12 cellular contexts compared by ENCODE assay signal in the genomic region with DNA sequence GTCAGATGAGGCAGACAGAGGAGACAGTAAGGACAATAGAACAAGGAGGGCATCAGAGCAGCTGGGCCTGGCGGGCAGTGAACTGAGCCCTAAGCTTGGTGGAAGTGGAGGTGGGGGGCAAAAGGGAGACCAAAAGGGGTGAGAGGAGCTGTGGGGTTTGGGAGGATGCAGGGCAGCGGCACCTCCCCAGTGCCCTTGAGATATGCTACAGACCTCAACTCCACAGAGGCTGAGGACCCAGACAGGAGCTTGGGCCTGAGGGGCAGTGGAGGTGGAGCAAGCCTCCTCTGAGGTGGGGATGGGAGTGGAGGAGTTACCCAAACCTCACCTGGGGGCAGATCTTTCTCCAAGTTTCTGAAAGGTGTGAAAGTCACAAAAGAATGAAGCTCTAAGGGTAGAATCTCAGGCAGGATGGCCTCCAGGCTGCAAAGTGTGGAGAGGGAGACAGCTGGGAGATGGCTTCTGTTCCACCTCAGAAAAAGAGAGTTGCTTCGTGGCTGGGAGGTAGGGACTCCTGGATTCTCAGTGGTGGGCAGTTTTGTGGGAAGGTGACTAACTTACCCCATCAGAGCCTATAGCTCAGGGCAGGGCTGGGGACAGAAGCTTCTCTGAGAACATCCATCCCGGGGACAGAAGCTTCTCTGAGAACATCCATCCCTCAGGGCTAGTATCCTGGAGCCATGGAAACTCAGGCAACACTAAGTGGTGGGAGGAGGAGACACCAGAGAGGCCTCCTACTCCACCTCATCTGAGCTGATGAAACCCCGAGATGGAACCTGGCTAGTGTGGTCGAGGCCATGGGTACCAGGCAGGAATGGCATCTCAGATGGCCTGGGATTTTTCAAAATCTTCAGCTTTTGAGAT. TPM values are rescaled to one million over a fixed set of nuclear protein-coding genes. Genes with fewer than 3 reads are reported as not detected.
DNase-seq lines count a peak whose midpoint lies in the region; ATAC-seq and TF ChIP-seq lines count a peak whose summit lies in the region.
"Had no signal": no experiment of that assay in that cellular context is flagged by ENCODE, and none has a peak within 500 bp of the region (broad histone marks: within the 10 kb centered on the region; RNA-seq: fewer than 3 reads in every experiment).

No MANE protein-coding gene starts in this region.

- peaks cover 19% of the 10 kb centered on the region for H3K27me3 ChIP-seq in PC-9 (ENCODE audit: insufficient read depth, low read depth)
- H3K27me3 ChIP-seq: BLaER1 treated with 17β-estradiol and CSF1 and Interleukin-3, amounts not matched to agents 10 nM and 100 nM; SJCRH30; stomach had no signal

- peaks cover 19% of the 10 kb centered on the region for H4K20me1 ChIP-seq in PC-9 (ENCODE audit: insufficient read depth)

- H3F3A ChIP-seq in PC-9 (ENCODE audit: insufficient read depth, low read depth) = peaks cover 27% of the 10 kb centered on the region

- POLR2A ChIA-PET in PC-9 (lab: Charles Lee; ENCODE audit: unreplicated experiment) = no interaction called here

- CTCF ChIA-PET in activated naive CD4-positive, alpha-beta T cell treated with anti-CD3 and anti-CD28 coated beads, Interleukin-2, amount 10 ng/mL, durations not matched to agents 7 days and 5 days (lab: Charles Lee) = interaction anchor here (1.0 to 15.6 kb wide), 6 partner anchors 23 to 241 kb away, joined by 3 to 197 read pairs (median 3); no protein-coding TSS in a partner anchor
- CTCF ChIA-PET in PC-9 (lab: Charles Lee) = interaction anchor here (0.5 to 0.6 kb wide), 2 partner anchors 67 to 122 kb away, joined by 3 to 10 read pairs; no protein-coding TSS in a partner anchor

- peaks cover 18% of the 10 kb centered on the region for H3K4me1 ChIP-seq in PC-9 (replicated peaks; ENCODE audit: insufficient read depth)

- H3K27me3 Mint-ChIP-seq in activated naive CD4-positive, alpha-beta T cell treated with anti-CD3 and anti-CD28 coated beads, Interleukin-2, amount 10 ng/mL, durations not matched to agents 7 days and 5 days = peaks cover 36% of the 10 kb centered on the region
- H3K27me3 Mint-ChIP-seq in glutamatergic neuron (ENCODE audit: unreplicated experiment) = peaks cover 15% of the 10 kb centered on the region
- H3K27me3 Mint-ChIP-seq in stimulated activated naive B cell treated with anti-CD40 and anti-IgM and Interleukin-4, amounts not matched to agents 10 μg/mL and 1 μg/mL and 100 μg/mL, for 72 hours = no peaks in the 10 kb centered on the region

- H3K36me3 Mint-ChIP-seq in activated naive CD4-positive, alpha-beta T cell treated with anti-CD3 and anti-CD28 coated beads, Interleukin-2, amount 10 ng/mL, durations not matched to agents 7 days and 5 days = peaks cover 12% of the 10 kb centered on the region
- H3K36me3 Mint-ChIP-seq in activated naive CD4-positive, alpha-beta T cell treated with anti-CD3 and anti-CD28 coated beads, Interleukin-2, amount 50 U/mL, for 72 hours = peaks cover 12 to 18% of the 10 kb centered on the region in 2 donors
- no peaks in the 10 kb centered on the region for H3K36me3 Mint-ChIP-seq in glutamatergic neuron (ENCODE audit: unreplicated experiment)
- peaks cover 3 to 10% of the 10 kb centered on the region in 2 donors for H3K36me3 Mint-ChIP-seq in stimulated activated naive B cell treated with anti-CD40 and anti-IgM and Interleukin-4, amounts not matched to agents 10 μg/mL and 1 μg/mL and 100 μg/mL, for 72 hours

- peak overlapping the region; percentile 84 for H3K4me2 ChIP-seq in PC-9

- H3K79me2 ChIP-seq in PC-9 (ENCODE audit: low read depth) = peaks cover 27% of the 10 kb centered on the region

- no peaks in the 10 kb centered on the region for H3K9me2 ChIP-seq in PC-9 (ENCODE audit: insufficient read depth)

- DNase-seq in activated naive CD4-positive, alpha-beta T cell treated with anti-CD3 and anti-CD28 coated beads, Interleukin-2, amount 10 ng/mL, durations not matched to agents 7 days and 5 days = no peak
- no peak for DNase-seq in activated naive CD4-positive, alpha-beta T cell treated with anti-CD3 and anti-CD28 coated beads, Interleukin-2, amount 50 U/mL, for 72 hours (ENCODE audit: low spot score in 2 of 2)
- DNase-seq in PC-9 (peak in 1 of 2 experiments; percentile 21), glutamatergic neuron (no peak), hypothalamus (lab: John Stamatoyannopoulos, UW) (no peak), T-helper 9 cell (no peak)
- DNase-seq in stimulated activated naive B cell treated with anti-CD40 and anti-IgM and Interleukin-4, amounts not matched to agents 10 μg/mL and 1 μg/mL and 100 μg/mL, for 72 hours = no peak
- DNase-seq: NCI-H524 treated with DMSO at 0.1 percent for 48 hours, SJCRH30, stomach had no signal

- intact Hi-C loops in PC-9 (cut with micrococcal nuclease; ENCODE audit: unreplicated experiment) = no loop called here

- H3K9me3 Mint-ChIP-seq in activated naive CD4-positive, alpha-beta T cell treated with anti-CD3 and anti-CD28 coated beads, Interleukin-2, amount 10 ng/mL, durations not matched to agents 7 days and 5 days = no peaks in the 10 kb centered on the region
- no peaks in the 10 kb centered on the region for H3K9me3 Mint-ChIP-seq in activated naive CD4-positive, alpha-beta T cell treated with anti-CD3 and anti-CD28 coated beads, Interleukin-2, amount 50 U/mL, for 72 hours
- peaks cover 5% of the 10 kb centered on the region for H3K9me3 Mint-ChIP-seq in glutamatergic neuron (ENCODE audit: unreplicated experiment)
- no peaks in the 10 kb centered on the region for H3K9me3 Mint-ChIP-seq in stimulated activated naive B cell treated with anti-CD40 and anti-IgM and Interleukin-4, amounts not matched to agents 10 μg/mL and 1 μg/mL and 100 μg/mL, for 72 hours

- H2AFZ ChIP-seq in PC-9 = peak overlapping the region; percentile 97; the same call in 1 of the 2 replicates

- BruUV-seq in PC-9 (replicated peaks; lab: Mats Ljungman, UMichigan) = no TSS peak

- ATAC-seq in activated naive CD4-positive, alpha-beta T cell treated with anti-CD3 and anti-CD28 coated beads, Interleukin-2, amount 50 U/mL, for 72 hours = no peak
- ATAC-seq in stimulated activated naive B cell treated with anti-CD40 and anti-IgM and Interleukin-4, amounts not matched to agents 10 μg/mL and 1 μg/mL and 100 μg/mL, for 72 hours (replicated peaks) = no peak
- ATAC-seq in HG02759 (IDR thresholded peaks at IDR 0.05; ENCODE audit: unreplicated experiment) = no peak

- H3K27ac ChIP-seq in PC-9 = no peak overlapping the region
- H3K27ac ChIP-seq: SJCRH30 had no signal

- H3K27ac Mint-ChIP-seq in activated naive CD4-positive, alpha-beta T cell treated with anti-CD3 and anti-CD28 coated beads, Interleukin-2, amount 10 ng/mL, durations not matched to agents 7 days and 5 days = no peak overlapping the region
- H3K27ac Mint-ChIP-seq in activated naive CD4-positive, alpha-beta T cell treated with anti-CD3 and anti-CD28 coated beads, Interleukin-2, amount 50 U/mL, for 72 hours = peak overlapping the region in 1 of 2 donors; percentile 35
- peak overlapping the region; percentile 75 for H3K27ac Mint-ChIP-seq in glutamatergic neuron (ENCODE audit: unreplicated experiment)
- H3K27ac Mint-ChIP-seq in stimulated activated naive B cell treated with anti-CD40 and anti-IgM and Interleukin-4, amounts not matched to agents 10 μg/mL and 1 μg/mL and 100 μg/mL, for 72 hours = peak overlapping the region; percentile 15

- no peak overlapping the region; the same call in 1 of the 2 replicates for H3K4me3 ChIP-seq in PC-9

- H3K4me3 Mint-ChIP-seq in activated naive CD4-positive, alpha-beta T cell treated with anti-CD3 and anti-CD28 coated beads, Interleukin-2, amount 10 ng/mL, durations not matched to agents 7 days and 5 days = peak overlapping the region; percentile 93
- H3K4me3 Mint-ChIP-seq in glutamatergic neuron (ENCODE audit: unreplicated experiment) = peak overlapping the region; percentile 12
- peak overlapping the region; percentile 47 to 54 for H3K4me3 Mint-ChIP-seq in stimulated activated naive B cell treated with anti-CD40 and anti-IgM and Interleukin-4, amounts not matched to agents 10 μg/mL and 1 μg/mL and 100 μg/mL, for 72 hours

- H3K36me3 ChIP-seq in PC-9 (ENCODE audit: low read depth) = no peaks in the 10 kb centered on the region
- H3K36me3 ChIP-seq: SJCRH30 had no signal

- H3K4me1 Mint-ChIP-seq in activated naive CD4-positive, alpha-beta T cell treated with anti-CD3 and anti-CD28 coated beads, Interleukin-2, amount 10 ng/mL, durations not matched to agents 7 days and 5 days = peaks cover 32% of the 10 kb centered on the region
- peaks cover 26% of the 10 kb centered on the region for H3K4me1 Mint-ChIP-seq in glutamatergic neuron (ENCODE audit: low read depth, unreplicated experiment)
- peaks cover 13 to 22% of the 10 kb centered on the region in 2 donors for H3K4me1 Mint-ChIP-seq in stimulated activated naive B cell treated with anti-CD40 and anti-IgM and Interleukin-4, amounts not matched to agents 10 μg/mL and 1 μg/mL and 100 μg/mL, for 72 hours

- no peak for TF ChIP-seq CTCF in PC-9 (conservative IDR thresholded peaks at IDR 0.05)
- no peak for TF ChIP-seq CTCF in glutamatergic neuron (IDR thresholded peaks at IDR 0.05; ENCODE audit: partially characterized antibody, unreplicated experiment)

- no peaks in the 10 kb centered on the region for H3K9me3 ChIP-seq in PC-9 (ENCODE audit: insufficient read depth, low read depth)
- H3K9me3 ChIP-seq: BLaER1 treated with 17β-estradiol and CSF1 and Interleukin-3, amounts not matched to agents 10 nM and 100 nM; SJCRH30; stomach had no signal

RNA-seq across cellular contexts. Expression of gene CLK3, which starts 2.3 kb away (rescaled TPM):
- total RNA-seq in activated naive CD4-positive, alpha-beta T cell treated with anti-CD3 and anti-CD28 coated beads, Interleukin-2, amount 50 U/mL, for 72 hours = 100 to 1,000 TPM; 160 to 176 TPM
- total RNA-seq in PC-9 (2021) (70.7 and 80.1 TPM in 2 replicates), glutamatergic neuron (ENCODE audit: unreplicated experiment) (99.7 TPM)

Comparison
In these comparisons a context has a peak if more than half of its experiments do, and no peak if none do; other contexts are left out.
1. H3K4me3 Mint-ChIP-seq: peak in every context shown above with its lines; median percentile 93 in activated naive CD4-positive, alpha-beta T cell treated with anti-CD3 and anti-CD28 coated beads, Interleukin-2, amount 10 ng/mL, durations not matched to agents 7 days and 5 days; 50 in stimulated activated naive B cell treated with anti-CD40 and anti-IgM and Interleukin-4, amounts not matched to agents 10 μg/mL and 1 μg/mL and 100 μg/mL, for 72 hours; 12 in glutamatergic neuron.